ENCODE assay signal across 16 cellular contexts in the genomic region with DNA sequence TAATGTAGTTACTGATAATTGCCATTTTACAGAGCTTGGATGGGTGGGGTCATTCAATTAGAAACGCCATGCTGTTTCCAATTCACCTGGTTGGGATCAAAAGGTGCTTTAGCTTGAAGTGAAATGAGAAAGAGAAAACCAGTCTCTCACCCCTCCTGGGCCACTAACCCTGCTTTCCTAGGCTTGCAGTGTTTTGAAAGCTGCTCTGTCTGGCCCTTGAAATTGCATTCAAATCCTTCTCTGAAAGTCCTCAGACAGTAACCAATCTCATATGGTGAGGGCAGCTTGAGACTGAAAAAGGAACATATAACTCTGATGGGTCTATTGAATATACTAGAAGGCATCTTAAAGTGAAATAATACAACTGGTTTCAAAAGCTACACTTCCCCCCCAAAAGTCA.
DNase-seq lines count a peak whose midpoint lies in the region; ATAC-seq and TF ChIP-seq lines count a peak whose summit lies in the region.
"Had no signal": no experiment of that assay in that cellular context is flagged by ENCODE, and none has a peak within 500 bp of the region (broad histone marks: within the 10 kb centered on the region; RNA-seq: fewer than 3 reads in every experiment).

No MANE protein-coding gene starts in this region.

- no peak overlapping the region for H3K27ac ChIP-seq in brain microvascular endothelial cell
- H3K27ac ChIP-seq: A549, left ventricle myocardium inferior had no signal

- no peaks in the 10 kb centered on the region for H3K36me3 ChIP-seq in brain microvascular endothelial cell (replicated peaks)
- H3K36me3 ChIP-seq: left ventricle myocardium inferior had no signal

- H3K36me3 Mint-ChIP-seq in IgD-negative memory B cell: peaks cover 4% of the 10 kb centered on the region
- H3K36me3 Mint-ChIP-seq: activated naive CD4-positive, alpha-beta T cell treated with anti-CD3 and anti-CD28 coated beads, Interleukin-2, amount 50 U/mL, for 24 hours had no signal

- H3K4me3 ChIP-seq in brain microvascular endothelial cell (ENCODE audit: low read depth, low read length): no peak overlapping the region
- H3K4me3 ChIP-seq: A549, left ventricle myocardium inferior had no signal

- H3K4me1 Mint-ChIP-seq in IgD-negative memory B cell: peaks cover 36 to 46% (median 40%) of the 10 kb centered on the region in 3 donors
- H3K4me1 Mint-ChIP-seq: activated naive CD4-positive, alpha-beta T cell treated with anti-CD3 and anti-CD28 coated beads, Interleukin-2, amount 50 U/mL, for 24 hours had no signal

- peak overlapping the region in 2 of 3 donors; percentile 1 to 71 for H3K27ac Mint-ChIP-seq in IgD-negative memory B cell
- H3K27ac Mint-ChIP-seq: activated naive CD4-positive, alpha-beta T cell treated with anti-CD3 and anti-CD28 coated beads, Interleukin-2, amount 50 U/mL, for 24 hours had no signal

- in situ Hi-C loops in brain microvascular endothelial cell (cut with HindIII; ENCODE audit: low pct_ligation_motif_present, low sequenced_read_pairs): no loop called here

- TF ChIP-seq CTCF in brain microvascular endothelial cell (IDR thresholded peaks at IDR 0.05; ENCODE audit: low read depth, low read length, missing control alignments): no peak

- H3K9me3 Mint-ChIP-seq in IgD-negative memory B cell: peaks cover 0 to 8% (median 2%) of the 10 kb centered on the region in 3 donors

- DNase-seq in NCI-H748 (lab: John Stamatoyannopoulos, UW; ENCODE audit: unreplicated experiment) (peak; percentile 89), NCI-H748 treated with DMSO at 0.1 percent for 48 hours (lab: John Stamatoyannopoulos, UW) (no peak), DMS53 (lab: John Stamatoyannopoulos, UW) (no peak), SKM-1 (lab: John Stamatoyannopoulos, UW; ENCODE audit: unreplicated experiment) (no peak), islet precursor cell (no peak), brain microvascular endothelial cell (no peak)
- DNase-seq: dermis blood vessel endothelial cell, DND-41, left ventricle myocardium inferior, MV-4-11, NCI-H774, nucleus accumbens had no signal

- no peaks in the 10 kb centered on the region for H3K27me3 ChIP-seq in brain microvascular endothelial cell (replicated peaks)

- peak overlapping the region in 2 of 4 donors; percentile 61 to 69 for H3K4me3 Mint-ChIP-seq in IgD-negative memory B cell
- H3K4me3 Mint-ChIP-seq: activated naive CD4-positive, alpha-beta T cell treated with anti-CD3 and anti-CD28 coated beads, Interleukin-2, amount 50 U/mL, for 24 hours had no signal

- H3K27me3 Mint-ChIP-seq in IgD-negative memory B cell: no peaks in the 10 kb centered on the region

- ATAC-seq in HG02763 (IDR thresholded peaks at IDR 0.05; ENCODE audit: unreplicated experiment): peak; percentile 36
- ATAC-seq: A549 had no signal
